ENCODE assay signal across 8 cellular contexts in genomic region chr2:121080013-121080772, GRCh38.
DNase-seq lines count a peak whose midpoint lies in the region; ATAC-seq and TF ChIP-seq lines count a peak whose summit lies in the region.

No MANE protein-coding gene starts in this region.

- H2AFZ ChIP-seq in fibroblast of lung (ENCODE audit: low read length) = no peak overlapping the region

- H3K4me1 ChIP-seq in fibroblast of lung (ENCODE audit: control insufficient read depth, extremely low read depth, insufficient read depth, low read length) = no peaks in the 10 kb centered on the region

- peaks cover 10% of the 10 kb centered on the region for H3K27me3 ChIP-seq in fibroblast of lung (ENCODE audit: control insufficient read depth, insufficient read depth, low read length)

- ATAC-seq in GM18867 (IDR thresholded peaks at IDR 0.05; ENCODE audit: unreplicated experiment) = peak; percentile 41
- no peak for ATAC-seq in GM21367 (IDR thresholded peaks at IDR 0.05; ENCODE audit: unreplicated experiment)
- ATAC-seq in HG02623 (IDR thresholded peaks at IDR 0.05; ENCODE audit: unreplicated experiment) = no peak

- H3K79me2 ChIP-seq in fibroblast of lung (ENCODE audit: control insufficient read depth, insufficient read depth, low read length) = no peaks in the 10 kb centered on the region

- H3K9me3 ChIP-seq in fibroblast of lung (ENCODE audit: control insufficient read depth, insufficient read depth, low read depth, low read length) = no peaks in the 10 kb centered on the region

- H3K36me3 ChIP-seq in fibroblast of lung (ENCODE audit: control insufficient read depth, insufficient read depth, low read length) = no peaks in the 10 kb centered on the region

- TF ChIP-seq CTCF in fibroblast of lung (conservative IDR thresholded peaks at IDR 0.05 in 1 of 2, IDR thresholded peaks at IDR 0.05 in 1 of 2; ENCODE audit: low read depth in 1 of 2, low read length in 2 of 2) = peak; percentile 80 to 85

- no peak overlapping the region for H3K27ac ChIP-seq in fibroblast of lung (ENCODE audit: insufficient read depth, low read length)

- peak; percentile 17 to 21 for DNase-seq in AML-193 (lab: John Stamatoyannopoulos, UW)
- DNase-seq in NCI-H345 (lab: John Stamatoyannopoulos, UW) = peak; percentile 72
- peak; percentile 11 for DNase-seq in activated T-cell treated with anti-CD3 and anti-CD28 coated beads for 24 hours (ENCODE audit: low read depth)
- DNase-seq in fibroblast of lung (ENCODE audit: low read depth in 2 of 2) = peak; percentile 26 to 53
- DNase-seq in nucleus accumbens (lab: John Stamatoyannopoulos, UW) = peak in 42 of 56 donors; percentile 4 to 78 (median 34)

- no peak overlapping the region for H3K9ac ChIP-seq in fibroblast of lung (ENCODE audit: insufficient read depth, low read length)

- H3K4me3 ChIP-seq in fibroblast of lung (replicated peaks in 1 of 4; ENCODE audit: control extremely low read depth in 1 of 4, insufficient read depth in 1 of 4, low read depth in 3 of 4, low read length in 4 of 4) = no peak overlapping the region

- H4K20me1 ChIP-seq in fibroblast of lung (ENCODE audit: control insufficient read depth, extremely low read depth, insufficient read depth, low read length) = no peaks in the 10 kb centered on the region

- no peak overlapping the region for H3K4me2 ChIP-seq in fibroblast of lung (ENCODE audit: extremely low read depth, insufficient read depth, low read length)

Comparison
In these comparisons a context has a peak if more than half of its experiments do, and no peak if none do; other contexts are left out.
1. DNase-seq: peak in every context shown above with its lines; median percentile 72 in NCI-H345; 40 in fibroblast of lung; 34 in nucleus accumbens; 19 in AML-193; 11 in activated T-cell treated with anti-CD3 and anti-CD28 coated beads for 24 hours.